ENCODE assay signal across 22 cellular contexts in the genomic region with DNA sequence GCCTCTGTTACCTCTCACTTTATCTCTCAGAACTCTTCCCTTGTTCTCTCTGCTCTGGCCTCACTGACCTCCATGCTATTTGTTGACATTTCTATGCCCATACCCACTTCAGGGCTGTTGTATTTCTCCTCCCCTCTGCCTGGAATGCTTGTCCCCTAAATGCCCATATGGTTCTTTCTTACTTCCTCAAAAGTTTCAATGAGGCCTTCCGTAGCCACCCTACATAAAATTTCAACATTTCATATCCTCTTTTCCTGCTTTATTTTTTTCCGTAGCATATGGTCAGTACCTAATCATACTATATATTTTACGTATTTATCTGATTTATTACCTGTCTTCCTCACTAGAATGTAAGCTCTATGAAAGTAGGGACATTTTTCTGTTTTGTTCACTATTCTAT. TPM values are rescaled to one million over a fixed set of nuclear protein-coding genes. Genes with fewer than 3 reads are reported as not detected.
"Had no signal": no experiment of that assay in that cellular context is flagged by ENCODE, and none has a peak within 500 bp of the region (broad histone marks: within the 10 kb centered on the region; RNA-seq: fewer than 3 reads in every experiment).

No MANE protein-coding gene starts in this region.

- H3K27ac ChIP-seq: colonic mucosa, pancreas, stomach, vagina had no signal

- DNase-seq: activated CD4-positive, alpha-beta T cell treated with anti-CD3 and anti-CD28 coated beads, Interleukin-2, amount 10 ng/mL, durations not matched to agents 7 days and 5 days; activated CD8-positive, alpha-beta memory T cell treated with anti-CD3 and anti-CD28 coated beads, Interleukin-2, amount 50 U/mL, for 4 hours; activated naive CD4-positive, alpha-beta T cell treated with anti-CD3 and anti-CD28 coated beads for 36 hours; activated naive CD8-positive, alpha-beta T cell treated with anti-CD3 and anti-CD28 coated beads, Interleukin-2, amount 50 U/mL, for 24 hours; activated T-cell treated with anti-CD3 and anti-CD28 coated beads, Interleukin-2, amount 50 U/mL, for 4 hours; anterior cingulate cortex; colonic mucosa; erythroblast; foreskin melanocyte; glutamatergic neuron; hypothalamus; kidney; mesendoderm; naive thymus-derived CD4-positive, alpha-beta T cell; pancreas; stimulated activated CD4-positive, alpha-beta T cell treated with anti-CD3 and anti-CD28 coated beads, Interleukin-4, amount 100 ng/mL, for 24 hours; stomach; trophoblast cell had no signal

- ATAC-seq: activated naive CD8-positive, alpha-beta T cell treated with anti-CD3 and anti-CD28 coated beads, Interleukin-2, amount 50 U/mL, for 24 hours; activated T-cell treated with anti-CD3 and anti-CD28 coated beads, Interleukin-2, amount 50 U/mL, for 4 hours; naive thymus-derived CD4-positive, alpha-beta T cell; pancreas; sciatic nerve; stimulated activated effector memory CD8-positive, alpha-beta T cell treated with anti-CD3 and anti-CD28 coated beads, Interleukin-12 subunit alpha, Interleukin-12 subunit beta, amount 100 ng/mL, for 72 hours had no signal

- H3K36me3 ChIP-seq: colonic mucosa had no signal

- H3K4me3 ChIP-seq: colonic mucosa, pancreas, smooth muscle cell, stomach, vagina had no signal

- H3K4me1 ChIP-seq: colonic mucosa, pancreas, stomach, vagina had no signal

- H3K27me3 ChIP-seq: colonic mucosa, pancreas, stomach, vagina had no signal

- H3K9me3 ChIP-seq: colonic mucosa, pancreas, stomach, vagina had no signal

RNA-seq across cellular contexts. Expression of gene ZYG11A, which starts 47.1 kb away (rescaled TPM):
- total RNA-seq: pancreas, smooth muscle cell had no signal
